Comparison of ENCODE assay signal across 8 cellular contexts in genomic region chrX:150898343-150899190, GRCh38. TPM values are rescaled to one million over a fixed set of nuclear protein-coding genes. Genes with fewer than 3 reads are reported as not detected.
DNase-seq lines count a peak whose midpoint lies in the region; ATAC-seq and TF ChIP-seq lines count a peak whose summit lies in the region.

CD99L2 (minus strand) TSS chrX:150898668; CDS start chrX:150898588, 80 bp downstream.

- H3K27me3 Mint-ChIP-seq in T-helper 17 cell (peaks cover 6% of the 10 kb centered on the region), progenitor cell of endocrine pancreas (peaks cover 33% of the 10 kb centered on the region)

- DNase-seq in GM13977 (ENCODE audit: low spot score) (peak; percentile 94), NCI-H146 (lab: John Stamatoyannopoulos, UW) (peak; percentile 85), T-helper 17 cell (peak; percentile 86 to 88 (median 87)), amniotic stem cell (lab: John Stamatoyannopoulos, UW) (peak; percentile 39), left cardiac atrium (peak; percentile 88), progenitor cell of endocrine pancreas (ENCODE audit: low spot score, unreplicated experiment) (peak; percentile 88), upper lobe of left lung (peak; percentile 90 to 99)

- intact Hi-C loops in left cardiac atrium (cut with DNase I), result no loop called here

- peak within 1 kb of the TSS; percentile 21 for H3K27ac Mint-ChIP-seq in T-helper 17 cell
- H3K27ac Mint-ChIP-seq in progenitor cell of endocrine pancreas, result peak within 1 kb of the TSS; percentile 88

- no peak for TF ChIP-seq EP300 in upper lobe of left lung (IDR thresholded peaks at IDR 0.05)

- no peaks in the 10 kb centered on the region for H3K9me3 ChIP-seq in T-helper 17 cell (ENCODE audit: control insufficient read depth, low read length, poor library complexity, severe bottlenecking)
- H3K9me3 ChIP-seq in upper lobe of left lung, result no peaks in the 10 kb centered on the region

- no peaks in the 10 kb centered on the region for H3K27me3 ChIP-seq in upper lobe of left lung

- peak within 1 kb of the TSS; percentile 74 to 84 (median 78) for H3K27ac ChIP-seq in upper lobe of left lung

- H3K4me1 Mint-ChIP-seq in T-helper 17 cell, result no peaks in the 10 kb centered on the region
- peaks cover 1% of the 10 kb centered on the region for H3K4me1 Mint-ChIP-seq in progenitor cell of endocrine pancreas (ENCODE audit: low read depth)

- TF ChIP-seq POLR2A in upper lobe of left lung (IDR thresholded peaks at IDR 0.05), result peak in 2 of 4 donors; percentile 26 to 55

- peaks cover 3% of the 10 kb centered on the region for H3K36me3 Mint-ChIP-seq in T-helper 17 cell (ENCODE audit: low read depth)
- H3K36me3 Mint-ChIP-seq in progenitor cell of endocrine pancreas (ENCODE audit: insufficient read depth), result no peaks in the 10 kb centered on the region

- ATAC-seq in HG02852 (IDR thresholded peaks at IDR 0.05; ENCODE audit: unreplicated experiment) (peak; percentile 90), T-helper 17 cell (peak; percentile 95), left cardiac atrium (peak; percentile 98 to 99), upper lobe of left lung (ENCODE audit: low FRiP score in 2 of 2) (peak; percentile 96 to 99)

- H3K9me3 Mint-ChIP-seq in progenitor cell of endocrine pancreas (ENCODE audit: low read depth), result peaks cover 3% of the 10 kb centered on the region

- 31% methylated on average over 35 of the region's 95 CpGs; no CpG with 5 or more reads in 1 of the 2 donors for WGBS in upper lobe of left lung, 2 donors

- no peaks in the 10 kb centered on the region for H3K4me1 ChIP-seq in upper lobe of left lung

- TF ChIP-seq CTCF in GM13977 (IDR thresholded peaks at IDR 0.05; ENCODE audit: extremely low read depth, insufficient read depth, missing control alignments) (no peak), progenitor cell of endocrine pancreas (IDR thresholded peaks at IDR 0.05; ENCODE audit: unreplicated experiment) (no peak), upper lobe of left lung (IDR thresholded peaks at IDR 0.05) (no peak)

- H3K4me3 Mint-ChIP-seq in T-helper 17 cell (peak within 1 kb of the TSS; percentile 87), progenitor cell of endocrine pancreas (ENCODE audit: low read depth) (peak within 1 kb of the TSS; percentile 79)

- in situ Hi-C loops in GM13977 (cut with MboI; ENCODE audit: low pct_unique_long_range_greater_than_20kb, low sequenced_read_pairs, unreplicated experiment), result no loop called here

- peak within 1 kb of the TSS; percentile 54 to 67 (median 65) for H3K4me3 ChIP-seq in upper lobe of left lung

- H3K36me3 ChIP-seq in upper lobe of left lung, result no peaks in the 10 kb centered on the region

RNA-seq across cellular contexts. Expression of gene CD99L2, which starts in this region (rescaled TPM):
- total RNA-seq in T-helper 17 cell (10 to 100 TPM in 1 of 2 donors, 1 to 10 TPM in 1; 9.4 to 10.4 TPM), left cardiac atrium (10 to 100 TPM; 61.0 to 62.6 TPM), progenitor cell of endocrine pancreas (17.6 and 19.2 TPM in 2 replicates), upper lobe of left lung (10 to 100 TPM; 16.8 to 41.6 (median 34.9) TPM)

Comparison
In these comparisons a context has a peak if more than half of its experiments do, and no peak if none do; other contexts are left out.
1. Peak in every context shown above with its lines: DNase-seq, ATAC-seq, H3K4me3 ChIP-seq and H3K27ac ChIP-seq.
2. DNase-seq: peak in every context shown above with its lines; median percentile 94 in upper lobe of left lung; 94 in GM13977; 88 in left cardiac atrium; 88 in progenitor cell of endocrine pancreas; 87 in T-helper 17 cell; 85 in NCI-H146; 39 in amniotic stem cell.